31 cellular contexts compared by ENCODE assay signal in genomic region chr4:11525085-11525484, GRCh38.
"Had no signal": no experiment of that assay in that cellular context is flagged by ENCODE, and none has a peak within 500 bp of the region (broad histone marks: within the 10 kb centered on the region; RNA-seq: fewer than 3 reads in every experiment).

No MANE protein-coding gene starts in this region.

- H3K27me3 Mint-ChIP-seq: activated naive CD4-positive, alpha-beta T cell treated with anti-CD3 and anti-CD28 coated beads, Interleukin-2, amount 10 ng/mL, durations not matched to agents 7 days and 5 days; activated naive CD8-positive, alpha-beta T cell treated with anti-CD3 and anti-CD28 coated beads, Interleukin-2, amount 10 ng/mL, durations not matched to agents 7 days and 5 days; memory B cell; stimulated activated memory B cell treated with anti-CD40 and anti-IgM and Interleukin-4, amounts not matched to agents 10 μg/mL and 1 μg/mL and 100 μg/mL, for 72 hours; stimulated activated naive CD8-positive, alpha-beta T cell treated with anti-CD3 and anti-CD28 coated beads, Interleukin-15, amount 100 ng/mL, for 72 hours had no signal

- H3K9me3 ChIP-seq: right atrium auricular region, thyroid gland, upper lobe of left lung, vagina had no signal

- H3K9ac ChIP-seq: neural progenitor cell had no signal

- H3K4me1 ChIP-seq: thyroid gland, upper lobe of left lung, vagina had no signal

- H3K27me3 ChIP-seq: heart left ventricle, neural progenitor cell, right atrium auricular region, thyroid gland, upper lobe of left lung, vagina had no signal

- H2AFZ ChIP-seq: neural progenitor cell had no signal

- ATAC-seq: activated CD4-positive, CD25-positive, alpha-beta regulatory T cell treated with anti-CD3 and anti-CD28 coated beads, Interleukin-2, amount 50 U/mL, for 24 hours; heart left ventricle; natural killer cell; stimulated activated memory B cell treated with anti-CD40 and anti-IgM and Interleukin-4, amounts not matched to agents 10 μg/mL and 1 μg/mL and 100 μg/mL, for 72 hours; stimulated activated naive CD8-positive, alpha-beta T cell treated with anti-CD3 and anti-CD28 coated beads, Interleukin-15, amount 100 ng/mL, for 72 hours had no signal

- H3K27ac Mint-ChIP-seq: activated naive CD4-positive, alpha-beta T cell treated with anti-CD3 and anti-CD28 coated beads, Interleukin-2, amount 10 ng/mL, durations not matched to agents 7 days and 5 days; activated naive CD8-positive, alpha-beta T cell treated with anti-CD3 and anti-CD28 coated beads, Interleukin-2, amount 10 ng/mL, durations not matched to agents 7 days and 5 days; immature natural killer cell; memory B cell; natural killer cell; neural progenitor cell; stimulated activated memory B cell treated with anti-CD40 and anti-IgM and Interleukin-4, amounts not matched to agents 10 μg/mL and 1 μg/mL and 100 μg/mL, for 72 hours; stimulated activated naive CD8-positive, alpha-beta T cell treated with anti-CD3 and anti-CD28 coated beads, Interleukin-15, amount 100 ng/mL, for 72 hours had no signal

- H3K36me3 Mint-ChIP-seq: activated naive CD4-positive, alpha-beta T cell treated with anti-CD3 and anti-CD28 coated beads, Interleukin-2, amount 10 ng/mL, durations not matched to agents 7 days and 5 days; activated naive CD8-positive, alpha-beta T cell treated with anti-CD3 and anti-CD28 coated beads, Interleukin-2, amount 10 ng/mL, durations not matched to agents 7 days and 5 days; immature natural killer cell; memory B cell; natural killer cell; neural progenitor cell; stimulated activated memory B cell treated with anti-CD40 and anti-IgM and Interleukin-4, amounts not matched to agents 10 μg/mL and 1 μg/mL and 100 μg/mL, for 72 hours had no signal

- H3K36me3 ChIP-seq: heart left ventricle, neural progenitor cell, right atrium auricular region, thyroid gland, upper lobe of left lung, vagina, WERI-Rb-1 had no signal

- H3K4me1 Mint-ChIP-seq: activated naive CD4-positive, alpha-beta T cell treated with anti-CD3 and anti-CD28 coated beads, Interleukin-2, amount 10 ng/mL, durations not matched to agents 7 days and 5 days; activated naive CD8-positive, alpha-beta T cell treated with anti-CD3 and anti-CD28 coated beads, Interleukin-2, amount 10 ng/mL, durations not matched to agents 7 days and 5 days; central memory CD8-positive, alpha-beta T cell; immature natural killer cell; memory B cell; natural killer cell; stimulated activated memory B cell treated with anti-CD40 and anti-IgM and Interleukin-4, amounts not matched to agents 10 μg/mL and 1 μg/mL and 100 μg/mL, for 72 hours; stimulated activated naive CD8-positive, alpha-beta T cell treated with anti-CD3 and anti-CD28 coated beads, Interleukin-15, amount 100 ng/mL, for 72 hours had no signal

- H3K27ac ChIP-seq: heart left ventricle, neural progenitor cell, right atrium auricular region, thyroid gland, upper lobe of left lung, vagina, WERI-Rb-1 had no signal

- H3K4me2 ChIP-seq: neural progenitor cell, smooth muscle cell had no signal

- H3K4me3 Mint-ChIP-seq: activated naive CD4-positive, alpha-beta T cell treated with anti-CD3 and anti-CD28 coated beads, Interleukin-2, amount 10 ng/mL, durations not matched to agents 7 days and 5 days; activated naive CD8-positive, alpha-beta T cell treated with anti-CD3 and anti-CD28 coated beads, Interleukin-2, amount 10 ng/mL, durations not matched to agents 7 days and 5 days; central memory CD8-positive, alpha-beta T cell; immature natural killer cell; memory B cell; natural killer cell; neural progenitor cell; stimulated activated memory B cell treated with anti-CD40 and anti-IgM and Interleukin-4, amounts not matched to agents 10 μg/mL and 1 μg/mL and 100 μg/mL, for 72 hours; stimulated activated naive CD8-positive, alpha-beta T cell treated with anti-CD3 and anti-CD28 coated beads, Interleukin-15, amount 100 ng/mL, for 72 hours had no signal

- DNase-seq: activated CD4-positive, alpha-beta T cell treated with anti-CD3 and anti-CD28 coated beads for 48 hours; activated CD4-positive, alpha-beta T cell treated with anti-CD3 and anti-CD28 coated beads, Interleukin-2, amount 50 U/mL, for 48 hours; activated CD8-positive, alpha-beta memory T cell treated with anti-CD3 and anti-CD28 coated beads for 24 hours; activated gamma-delta T cell; activated naive CD4-positive, alpha-beta T cell treated with anti-CD3 and anti-CD28 coated beads, Interleukin-2, amount 10 ng/mL, durations not matched to agents 7 days and 5 days; activated naive CD8-positive, alpha-beta T cell treated with anti-CD3 and anti-CD28 coated beads, Interleukin-2, amount 10 ng/mL, durations not matched to agents 7 days and 5 days; amniotic stem cell; dermis blood vessel endothelial cell; effector CD4-positive, alpha-beta T cell; heart left ventricle; hypothalamus; immature natural killer cell; natural killer cell; stimulated activated CD4-positive, alpha-beta T cell treated with anti-CD3 and anti-CD28 coated beads, Interleukin-1b, Interleukin-23, amount 100 ng/mL, for 48 hours; stimulated activated CD4-positive, alpha-beta T cell treated with anti-CD3 and anti-CD28 coated beads, Interleukin-4, amount 100 ng/mL, for 4 hours; stimulated activated CD8-positive, alpha-beta memory T cell treated with anti-CD3 and anti-CD28 coated beads, Interleukin-4, amount 100 ng/mL, for 48 hours; stimulated activated naive CD8-positive, alpha-beta T cell treated with anti-CD3 and anti-CD28 coated beads, Interleukin-15, amount 100 ng/mL, for 72 hours; T-helper 9 cell; thyroid gland; upper lobe of left lung; WERI-Rb-1 had no signal

- H3K9me3 Mint-ChIP-seq: activated naive CD4-positive, alpha-beta T cell treated with anti-CD3 and anti-CD28 coated beads, Interleukin-2, amount 10 ng/mL, durations not matched to agents 7 days and 5 days; activated naive CD8-positive, alpha-beta T cell treated with anti-CD3 and anti-CD28 coated beads, Interleukin-2, amount 10 ng/mL, durations not matched to agents 7 days and 5 days; central memory CD8-positive, alpha-beta T cell; memory B cell; natural killer cell; neural progenitor cell; stimulated activated memory B cell treated with anti-CD40 and anti-IgM and Interleukin-4, amounts not matched to agents 10 μg/mL and 1 μg/mL and 100 μg/mL, for 72 hours had no signal

- FAIRE-seq: colon, endometrium had no signal

- H3K4me3 ChIP-seq: heart left ventricle, neural progenitor cell, right atrium auricular region, smooth muscle cell, thyroid gland, upper lobe of left lung, vagina had no signal
